10 cellular contexts compared by ENCODE assay signal in the genomic region with DNA sequence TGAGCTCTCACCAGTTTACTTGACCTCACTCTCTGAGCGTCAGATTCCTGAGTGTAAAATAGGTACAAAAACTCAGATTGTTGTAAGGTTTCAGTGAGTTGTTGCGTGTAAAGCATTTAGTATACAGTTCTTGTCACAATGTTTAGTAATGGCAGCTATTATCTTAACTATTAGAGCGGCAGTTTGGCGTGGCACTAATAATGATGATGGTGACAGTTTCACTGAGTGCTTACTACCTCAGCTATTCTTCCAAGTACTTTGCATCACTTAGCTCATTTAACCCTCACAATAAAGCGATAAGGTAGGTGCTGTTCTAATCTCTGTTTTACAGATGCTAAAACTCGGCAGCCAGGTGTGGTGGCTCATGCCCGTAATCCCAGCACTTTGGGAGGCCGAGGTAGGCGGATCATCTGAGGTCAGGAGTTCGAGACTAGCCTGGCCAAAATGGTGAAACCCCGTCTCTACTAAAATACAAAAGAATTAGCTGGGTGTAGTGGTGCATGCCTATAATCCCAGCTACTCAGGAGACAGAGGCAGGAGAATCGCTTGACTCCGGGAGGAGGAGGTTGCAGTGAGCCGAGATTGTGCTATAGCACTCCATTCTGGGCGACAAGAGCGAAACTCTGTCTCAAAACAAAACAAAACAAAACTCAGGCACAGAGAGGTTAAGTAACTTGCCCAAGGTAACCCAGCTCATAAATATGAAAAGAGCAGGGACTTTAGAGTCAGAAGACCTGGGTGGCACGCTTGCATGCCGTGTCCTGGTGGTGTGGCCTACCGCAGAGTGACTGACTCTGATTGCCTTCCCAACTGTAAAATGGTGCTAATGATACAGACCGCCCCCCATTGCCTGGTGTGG.
DNase-seq lines count a peak whose midpoint lies in the region; ATAC-seq and TF ChIP-seq lines count a peak whose summit lies in the region.
"Had no signal": no experiment of that assay in that cellular context is flagged by ENCODE, and none has a peak within 500 bp of the region (broad histone marks: within the 10 kb centered on the region; RNA-seq: fewer than 3 reads in every experiment).

No MANE protein-coding gene starts in this region.

- H3K4me3 ChIP-seq in CD4-positive, alpha-beta memory T cell (ENCODE audit: low read length in 2 of 2): peak overlapping the region; percentile 37 to 40
- H3K4me3 ChIP-seq in PC-3 (ENCODE audit: low read length) (peak overlapping the region; percentile 41; the same call in 1 of the 2 replicates), ovary (no peak overlapping the region), left lung (no peak overlapping the region)

- no peaks in the 10 kb centered on the region for H3K36me3 ChIP-seq in CD4-positive, alpha-beta memory T cell (ENCODE audit: insufficient read depth, low read length)
- no peaks in the 10 kb centered on the region for H3K36me3 ChIP-seq in PC-3 (ENCODE audit: low read depth, low read length)
- H3K36me3 ChIP-seq in ovary: no peaks in the 10 kb centered on the region
- no peaks in the 10 kb centered on the region for H3K36me3 ChIP-seq in left lung

- no peak for DNase-seq in CD4-positive, alpha-beta memory T cell
- DNase-seq in PC-3: no peak
- no peak for DNase-seq in central memory CD8-positive, alpha-beta T cell (ENCODE audit: low spot score in 2 of 2)
- DNase-seq in nephron progenitor cell: no peak
- DNase-seq in ovary: no peak
- DNase-seq in left lung: no peak
- DNase-seq in caudate nucleus (lab: John Stamatoyannopoulos, UW): no peak
- DNase-seq: NCI-H1694 treated with DMSO at 0.1 percent for 48 hours had no signal

- peaks cover 86% of the 10 kb centered on the region for H3K4me1 ChIP-seq in CD4-positive, alpha-beta memory T cell (ENCODE audit: insufficient read depth, low read length)
- peaks cover 56% of the 10 kb centered on the region for H3K4me1 ChIP-seq in PC-3 (ENCODE audit: insufficient read depth, low read length)
- no peaks in the 10 kb centered on the region for H3K4me1 ChIP-seq in ovary (ENCODE audit: insufficient read depth)
- peaks cover 14 to 61% of the 10 kb centered on the region in 2 donors for H3K4me1 ChIP-seq in left lung

- no peaks in the 10 kb centered on the region for H3K27me3 Mint-ChIP-seq in CD4-positive, alpha-beta memory T cell
- no peaks in the 10 kb centered on the region for H3K27me3 Mint-ChIP-seq in central memory CD8-positive, alpha-beta T cell
- H3K27me3 Mint-ChIP-seq in nephron progenitor cell (ENCODE audit: low read depth, poor library complexity): no peaks in the 10 kb centered on the region

- H3K9me3 ChIP-seq in CD4-positive, alpha-beta memory T cell (ENCODE audit: control insufficient read depth in 1 of 2, low read length in 2 of 2): no peaks in the 10 kb centered on the region
- no peaks in the 10 kb centered on the region for H3K9me3 ChIP-seq in PC-3 (ENCODE audit: low read length)
- no peaks in the 10 kb centered on the region for H3K9me3 ChIP-seq in ovary
- no peaks in the 10 kb centered on the region for H3K9me3 ChIP-seq in left lung

- CTCF ChIA-PET in CD4-positive, alpha-beta memory T cell (lab: Charles Lee; ENCODE audit: partially characterized antibody): interaction anchor here (0.8 to 5.8 kb wide), 23 partner anchors 10 to 204 kb away, joined by 3 to 83 read pairs (median 4); no protein-coding TSS in a partner anchor
- CTCF ChIA-PET in PC-3 (lab: Charles Lee): interaction anchor here (0.6 to 1.6 kb wide), 3 partner anchors 53 to 122 kb away, joined by 3 to 5 read pairs (median 3); no protein-coding TSS in a partner anchor

- intact Hi-C loops in CD4-positive, alpha-beta memory T cell (cut with micrococcal nuclease): loop anchor here (2.0 kb wide), 1 partner anchor 44 kb away; no protein-coding TSS in a partner anchor
- intact Hi-C loops in PC-3 (cut with micrococcal nuclease): loop anchor here (2.0 to 5.0 kb wide), 3 partner anchors 76 to 122 kb away; a partner anchor contains a TSS
- intact Hi-C loops in ovary (cut with DNase I): no loop called here
- intact Hi-C loops in left lung (cut with DNase I): no loop called here

- TF ChIP-seq CTCF in PC-3 (conservative IDR thresholded peaks at IDR 0.05; ENCODE audit: low read depth, low read length): no peak
- no peak for TF ChIP-seq CTCF in nephron progenitor cell (IDR thresholded peaks at IDR 0.05)
- TF ChIP-seq CTCF in ovary (IDR thresholded peaks at IDR 0.05): no peak
- no peak for TF ChIP-seq CTCF in left lung (IDR thresholded peaks at IDR 0.05)

- H4K20me1 ChIP-seq in PC-3 (ENCODE audit: low read length): no peaks in the 10 kb centered on the region

- H3K27ac ChIP-seq in CD4-positive, alpha-beta memory T cell (ENCODE audit: low read depth, low read length): peak overlapping the region; percentile 31
- H3K27ac ChIP-seq in PC-3 (ENCODE audit: low read length) (peak overlapping the region; percentile 100), ovary (no peak overlapping the region), left lung (peak overlapping the region in 1 of 2 donors; percentile 81), caudate nucleus (ENCODE audit: low read depth, low read length) (no peak overlapping the region)

- peak overlapping the region; percentile 71 to 88 (median 83) for H3K4me3 Mint-ChIP-seq in CD4-positive, alpha-beta memory T cell
- peak overlapping the region; percentile 60 for H3K4me3 Mint-ChIP-seq in central memory CD8-positive, alpha-beta T cell
- H3K4me3 Mint-ChIP-seq in nephron progenitor cell: no peak overlapping the region
- H3K4me3 Mint-ChIP-seq: neural crest cell had no signal

- H3K27me3 ChIP-seq in CD4-positive, alpha-beta memory T cell (ENCODE audit: insufficient read depth, low read length): no peaks in the 10 kb centered on the region
- no peaks in the 10 kb centered on the region for H3K27me3 ChIP-seq in PC-3 (ENCODE audit: low read length)
- no peaks in the 10 kb centered on the region for H3K27me3 ChIP-seq in ovary
- H3K27me3 ChIP-seq in left lung: no peaks in the 10 kb centered on the region

- peak overlapping the region; percentile 85 for H3K4me2 ChIP-seq in PC-3 (ENCODE audit: low read length)

- peak overlapping the region; percentile 79 to 96 (median 91) for H3K27ac Mint-ChIP-seq in CD4-positive, alpha-beta memory T cell
- peak overlapping the region; percentile 77 for H3K27ac Mint-ChIP-seq in central memory CD8-positive, alpha-beta T cell (ENCODE audit: low read depth)
- peak overlapping the region; percentile 95 for H3K27ac Mint-ChIP-seq in nephron progenitor cell

- ATAC-seq in PC-3 (no peak), GM18861 (IDR thresholded peaks at IDR 0.05; ENCODE audit: unreplicated experiment) (no peak), left lung (no peak)
- ATAC-seq in central memory CD8-positive, alpha-beta T cell (replicated peaks; ENCODE audit: extremely low read depth, poor library complexity, severe bottlenecking): no peak

- H3K9me2 ChIP-seq in PC-3 (replicated peaks; ENCODE audit: low read length): no peaks in the 10 kb centered on the region

- WGBS in ovary, 3 donors: 90 to 93% (median 91%) methylated on average over 20 of the region's 20 CpGs

- H3K4me1 Mint-ChIP-seq in CD4-positive, alpha-beta memory T cell: peaks cover 58 to 93% (median 74%) of the 10 kb centered on the region in 4 donors
- peaks cover 79% of the 10 kb centered on the region for H3K4me1 Mint-ChIP-seq in central memory CD8-positive, alpha-beta T cell
- H3K4me1 Mint-ChIP-seq in nephron progenitor cell: peaks cover 51% of the 10 kb centered on the region

- no peak for TF ChIP-seq EP300 in ovary (IDR thresholded peaks at IDR 0.05)

- peak overlapping the region; percentile 77 for H3K9ac ChIP-seq in PC-3 (ENCODE audit: low read length)

- POLR2A ChIA-PET in CD4-positive, alpha-beta memory T cell (lab: Charles Lee; ENCODE audit: partially characterized antibody): interaction anchor here (0.6 to 8.9 kb wide), 31 partner anchors 8 to 206 kb away, joined by 3 to 184 read pairs (median 5); a partner anchor contains a TSS
- POLR2A ChIA-PET in PC-3 (lab: Charles Lee; ENCODE audit: unreplicated experiment): interaction anchor here (1.1 kb wide), 1 partner anchor 7 kb away, joined by 4 read pairs; no protein-coding TSS in a partner anchor

- TF ChIP-seq POLR2A in ovary (IDR thresholded peaks at IDR 0.05): no peak

- H3K9me3 Mint-ChIP-seq in CD4-positive, alpha-beta memory T cell: peaks cover 0 to 3% (median 0%) of the 10 kb centered on the region in 8 donors
- no peaks in the 10 kb centered on the region for H3K9me3 Mint-ChIP-seq in central memory CD8-positive, alpha-beta T cell
- no peaks in the 10 kb centered on the region for H3K9me3 Mint-ChIP-seq in nephron progenitor cell
- H3K9me3 Mint-ChIP-seq: neural crest cell had no signal

- peaks cover 75% of the 10 kb centered on the region for H3K79me2 ChIP-seq in PC-3 (ENCODE audit: low read length)

- no peaks in the 10 kb centered on the region for H3K36me3 Mint-ChIP-seq in CD4-positive, alpha-beta memory T cell
- H3K36me3 Mint-ChIP-seq in central memory CD8-positive, alpha-beta T cell (ENCODE audit: insufficient read depth): peaks cover 15% of the 10 kb centered on the region
- H3K36me3 Mint-ChIP-seq in nephron progenitor cell (ENCODE audit: low read depth): no peaks in the 10 kb centered on the region

- no peak overlapping the region for H2AFZ ChIP-seq in PC-3 (ENCODE audit: low read length)

- no peaks in the 10 kb centered on the region for H3F3A ChIP-seq in PC-3 (ENCODE audit: low read length, unreplicated experiment)

- TSS peak; percentile 64 for BruUV-seq in PC-3 (replicated peaks; lab: Mats Ljungman, UMichigan)

Comparison
In these comparisons a context has a peak if more than half of its experiments do, and no peak if none do; other contexts are left out.
1. H3K27ac ChIP-seq: peak in CD4-positive, alpha-beta memory T cell (single experiment) and PC-3 (single experiment); none in ovary (0 of 2) and caudate nucleus (single experiment).
2. H3K4me3 ChIP-seq: peak in CD4-positive, alpha-beta memory T cell (2 of 2) and PC-3 (single experiment); none in ovary (single experiment) and left lung (0 of 2).
3. intact Hi-C loops: an anchor here in CD4-positive, alpha-beta memory T cell (2.0 kb wide) and PC-3 (2.0 to 5.0 kb wide); none called in ovary and left lung.
4. Peak in every context shown above with its lines, with median percentiles within 50 percentile points of each other: H3K27ac Mint-ChIP-seq.